In the genomic region with DNA sequence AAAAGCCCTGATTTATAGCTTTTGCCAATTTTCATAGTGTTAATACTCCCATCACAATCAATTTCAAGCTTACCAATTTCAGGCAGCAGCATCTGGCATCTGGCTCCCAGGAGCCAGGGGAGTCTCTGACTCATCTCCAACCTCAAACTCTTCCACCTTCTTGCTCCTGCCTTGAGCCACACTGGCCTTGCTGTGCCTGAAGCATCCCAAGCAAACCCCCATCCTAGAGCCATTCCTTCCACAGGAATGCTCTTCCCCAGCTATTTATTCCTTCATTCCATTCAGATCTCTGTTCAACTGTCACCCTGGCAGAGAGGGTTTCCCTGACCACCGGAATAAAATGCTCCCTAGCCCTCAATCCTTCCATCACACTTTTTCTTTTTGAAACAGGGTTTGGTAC, we compare ENCODE assay signal across 19 cellular contexts.
"Had no signal": no experiment of that assay in that cellular context is flagged by ENCODE, and none has a peak within 500 bp of the region (broad histone marks: within the 10 kb centered on the region; RNA-seq: fewer than 3 reads in every experiment).

No MANE protein-coding gene starts in this region.

- H3K4me3 Mint-ChIP-seq: activated naive CD4-positive, alpha-beta T cell treated with anti-CD3 and anti-CD28 coated beads, Interleukin-2, amount 10 ng/mL, durations not matched to agents 7 days and 5 days; effector memory CD8-positive, alpha-beta T cell; neural crest cell had no signal

- H3K4me3 ChIP-seq: ascending aorta, left lung, tibial artery, vagina had no signal

- DNase-seq: activated CD4-positive, alpha-beta T cell treated with anti-CD3 and anti-CD28 coated beads for 1 hour; activated CD8-positive, alpha-beta memory T cell treated with anti-CD3 and anti-CD28 coated beads for 24 hours; activated CD8-positive, alpha-beta memory T cell treated with anti-CD3 and anti-CD28 coated beads, Interleukin-2, amount 50 U/mL, for 48 hours; activated effector memory CD4-positive, alpha-beta T cell treated with Interleukin-2 at 50 U/mL for 16 hours; activated naive CD4-positive, alpha-beta T cell treated with anti-CD3 and anti-CD28 coated beads, Interleukin-2, amount 10 ng/mL, durations not matched to agents 7 days and 5 days; activated T-cell treated with anti-CD3 and anti-CD28 coated beads, Interleukin-2, amount 50 U/mL, for 48 hours; effector memory CD8-positive, alpha-beta T cell; glutamatergic neuron; hippocampal formation; left lung; stimulated activated CD4-positive, alpha-beta T cell treated with anti-CD3 and anti-CD28 coated beads, Interleukin-2, amount 100 ng/mL, for 24 hours; stimulated activated naive CD4-positive, alpha-beta T cell treated with Interleukin-2 at 50 U/mL for 16 hours; substantia nigra; tibial artery; WERI-Rb-1 had no signal

- H3K36me3 ChIP-seq: ascending aorta, left lung, tibial artery, vagina, WERI-Rb-1 had no signal

- H3K4me1 Mint-ChIP-seq: activated naive CD4-positive, alpha-beta T cell treated with anti-CD3 and anti-CD28 coated beads, Interleukin-2, amount 10 ng/mL, durations not matched to agents 7 days and 5 days; neural crest cell had no signal

- H3K9me3 ChIP-seq: ascending aorta, left lung, tibial artery, vagina had no signal

- H3K27me3 ChIP-seq: ascending aorta, left lung, tibial artery, vagina had no signal

- H3K4me1 ChIP-seq: ascending aorta, left lung, vagina had no signal

- H3K27ac Mint-ChIP-seq: activated naive CD4-positive, alpha-beta T cell treated with anti-CD3 and anti-CD28 coated beads, Interleukin-2, amount 10 ng/mL, durations not matched to agents 7 days and 5 days; effector memory CD8-positive, alpha-beta T cell; progenitor cell of endocrine pancreas had no signal

- ATAC-seq: effector memory CD8-positive, alpha-beta T cell; left lung had no signal

- H3K27me3 Mint-ChIP-seq: effector memory CD8-positive, alpha-beta T cell had no signal

- H3K36me3 Mint-ChIP-seq: activated naive CD4-positive, alpha-beta T cell treated with anti-CD3 and anti-CD28 coated beads, Interleukin-2, amount 10 ng/mL, durations not matched to agents 7 days and 5 days had no signal
